Comparison of ENCODE assay signal across 28 cellular contexts in genomic region chr10:116005301-116005700, GRCh38.
"Had no signal": no experiment of that assay in that cellular context is flagged by ENCODE, and none has a peak within 500 bp of the region (broad histone marks: within the 10 kb centered on the region; RNA-seq: fewer than 3 reads in every experiment).

No MANE protein-coding gene starts in this region.

- ATAC-seq: activated CD8-positive, alpha-beta memory T cell treated with anti-CD3 and anti-CD28 coated beads, Interleukin-2, amount 10 ng/mL, durations not matched to agents 7 days and 5 days; activated CD8-positive, alpha-beta T cell treated with anti-CD3 and anti-CD28 coated beads for 36 hours; activated naive CD8-positive, alpha-beta T cell treated with anti-CD3 and anti-CD28 coated beads, Interleukin-2, amount 50 U/mL, for 24 hours; body of pancreas; effector memory CD8-positive, alpha-beta T cell; gastroesophageal sphincter; T-helper 17 cell had no signal

- H3K4me1 ChIP-seq: adrenal gland had no signal

- H3K27ac ChIP-seq: adrenal gland, body of pancreas, esophagus muscularis mucosa, gastroesophageal sphincter had no signal

- H3K4me3 ChIP-seq: adrenal gland, body of pancreas, esophagus muscularis mucosa, gastroesophageal sphincter had no signal

- H3K36me3 ChIP-seq: adrenal gland, esophagus muscularis mucosa, gastroesophageal sphincter had no signal

- H3K9me3 ChIP-seq: adrenal gland, body of pancreas had no signal

- FAIRE-seq: colon had no signal

- DNase-seq: activated CD4-positive, alpha-beta T cell treated with anti-CD3 and anti-CD28 coated beads for 48 hours; activated CD4-positive, alpha-beta T cell treated with anti-CD3 and anti-CD28 coated beads, Interleukin-2, amount 50 U/mL, for 1 hour; activated CD4-positive, alpha-beta T cell treated with anti-CD3 and anti-CD28 coated beads, Interleukin-2, amount 50 U/mL, for 48 hours; activated CD8-positive, alpha-beta memory T cell treated with anti-CD3 and anti-CD28 coated beads, Interleukin-2, amount 10 ng/mL, durations not matched to agents 7 days and 5 days; activated CD8-positive, alpha-beta memory T cell treated with anti-CD3 and anti-CD28 coated beads, Interleukin-2, amount 50 U/mL, for 4 hours; activated CD8-positive, alpha-beta T cell treated with anti-CD3 and anti-CD28 coated beads for 36 hours; activated effector memory CD4-positive, alpha-beta T cell treated with anti-CD3 and anti-CD28 coated beads, Interleukin-2, amount 50 U/mL, for 16 hours; activated naive CD4-positive, alpha-beta T cell treated with anti-CD3 and anti-CD28 coated beads for 36 hours; activated naive CD8-positive, alpha-beta T cell treated with anti-CD3 and anti-CD28 coated beads for 36 hours; activated naive CD8-positive, alpha-beta T cell treated with anti-CD3 and anti-CD28 coated beads, Interleukin-2, amount 50 U/mL, for 24 hours; activated T-cell treated with anti-CD3 and anti-CD28 coated beads, Interleukin-2, amount 50 U/mL, for 1 hour; activated T-cell treated with anti-CD3 and anti-CD28 coated beads, Interleukin-2, amount 50 U/mL, for 48 hours; adrenal gland; amygdala; aorta; body of pancreas; caudate nucleus; cortex of kidney; dermis blood vessel endothelial cell; effector CD4-positive, alpha-beta T cell; effector memory CD8-positive, alpha-beta T cell; erythroblast; foreskin melanocyte; T-helper 1 cell; T-helper 17 cell had no signal

- H3K27me3 ChIP-seq: adrenal gland, body of pancreas, esophagus muscularis mucosa had no signal
